9 cellular contexts compared by ENCODE assay signal in genomic region chr2:15941483-15941853, GRCh38. TPM values are rescaled to one million over a fixed set of nuclear protein-coding genes. Genes with fewer than 3 reads are reported as not detected.
DNase-seq lines count a peak whose midpoint lies in the region; ATAC-seq and TF ChIP-seq lines count a peak whose summit lies in the region.
"Had no signal": no experiment of that assay in that cellular context is flagged by ENCODE, and none has a peak within 500 bp of the region (broad histone marks: within the 10 kb centered on the region; RNA-seq: fewer than 3 reads in every experiment).

No MANE protein-coding gene starts in this region.

- H3K36me3 ChIP-seq in lower lobe of right lung = no peaks in the 10 kb centered on the region
- peaks cover 4% of the 10 kb centered on the region for H3K36me3 ChIP-seq in thymus (ENCODE audit: control insufficient read depth, insufficient read depth)

- TF ChIP-seq CTCF in lower lobe of right lung (IDR thresholded peaks at IDR 0.05) = no peak
- TF ChIP-seq CTCF in foreskin fibroblast (IDR thresholded peaks at IDR 0.05; ENCODE audit: low read depth, low read length) = no peak

- H3K27me3 Mint-ChIP-seq in activated T-cell treated with anti-CD3 and anti-CD28 coated beads, Interleukin-2, amount 50 U/mL, for 24 hours = peaks cover 76% of the 10 kb centered on the region
- H3K27me3 Mint-ChIP-seq in activated naive CD8-positive, alpha-beta T cell = peaks cover 25% of the 10 kb centered on the region

- H3K4me1 ChIP-seq in lower lobe of right lung (peaks cover 47% of the 10 kb centered on the region), thymus (ENCODE audit: control insufficient read depth, insufficient read depth, low read length) (peaks cover 14% of the 10 kb centered on the region)

- no peaks in the 10 kb centered on the region for H3K9me3 Mint-ChIP-seq in activated T-cell treated with anti-CD3 and anti-CD28 coated beads, Interleukin-2, amount 50 U/mL, for 24 hours
- no peaks in the 10 kb centered on the region for H3K9me3 Mint-ChIP-seq in activated naive CD8-positive, alpha-beta T cell (ENCODE audit: low read depth)

- H3K9me3 ChIP-seq in lower lobe of right lung (no peaks in the 10 kb centered on the region), thymus (ENCODE audit: control insufficient read depth) (no peaks in the 10 kb centered on the region)

- WGBS in thymus = under 1% methylated on average over 14 of the region's 14 CpGs

- H3K4me3 ChIP-seq in lower lobe of right lung = peak overlapping the region; percentile 57
- H3K4me3 ChIP-seq in thymus (ENCODE audit: low read length) = peak overlapping the region; percentile 36
- no peak overlapping the region for H3K4me3 ChIP-seq in foreskin fibroblast (ENCODE audit: low read depth in 1 of 2, low read length in 2 of 2)

- intact Hi-C loops in lower lobe of right lung (cut with DNase I) = no loop called here

- TF ChIP-seq POLR2A in GM18505 (IDR thresholded peaks at IDR 0.05; ENCODE audit: borderline replicate concordance, extremely low read depth, insufficient read depth, insufficient read length) = no peak

- ATAC-seq in lower lobe of right lung = peak in 1 of 2 donors; percentile 12
- no peak for ATAC-seq in GM18505 (IDR thresholded peaks at IDR 0.05; ENCODE audit: unreplicated experiment)

- peaks cover 43% of the 10 kb centered on the region for H3K27me3 ChIP-seq in lower lobe of right lung (ENCODE audit: low read depth)
- peaks cover 31% of the 10 kb centered on the region for H3K27me3 ChIP-seq in thymus (ENCODE audit: control insufficient read depth, insufficient read depth)

- H3K4me3 Mint-ChIP-seq in activated T-cell treated with anti-CD3 and anti-CD28 coated beads, Interleukin-2, amount 50 U/mL, for 24 hours = peak overlapping the region; percentile 60
- H3K4me3 Mint-ChIP-seq in activated naive CD8-positive, alpha-beta T cell = peak overlapping the region; percentile 78

- H3K36me3 Mint-ChIP-seq in activated T-cell treated with anti-CD3 and anti-CD28 coated beads, Interleukin-2, amount 50 U/mL, for 24 hours (ENCODE audit: low read depth) = no peaks in the 10 kb centered on the region
- H3K36me3 Mint-ChIP-seq in activated naive CD8-positive, alpha-beta T cell = no peaks in the 10 kb centered on the region

- peak; percentile 34 for DNase-seq in activated T-cell treated with anti-CD3 and anti-CD28 coated beads, Interleukin-2, amount 50 U/mL, for 24 hours
- DNase-seq in activated T-cell treated with anti-CD3 and anti-CD28 coated beads, Interleukin-2, amount 50 U/mL, for 1 hour = no peak
- DNase-seq in lower lobe of right lung (no peak), foreskin fibroblast (no peak)
- DNase-seq in activated effector memory CD4-positive, alpha-beta T cell treated with Interleukin-2 at 50 U/mL for 16 hours = no peak
- DNase-seq: DND-41 had no signal

- no peak overlapping the region for H3K27ac Mint-ChIP-seq in activated T-cell treated with anti-CD3 and anti-CD28 coated beads, Interleukin-2, amount 50 U/mL, for 24 hours
- H3K27ac Mint-ChIP-seq in activated naive CD8-positive, alpha-beta T cell = no peak overlapping the region

- H3K27ac ChIP-seq in lower lobe of right lung = no peak overlapping the region
- no peak overlapping the region for H3K27ac ChIP-seq in thymus (ENCODE audit: low read depth)

- H3K4me1 Mint-ChIP-seq in activated T-cell treated with anti-CD3 and anti-CD28 coated beads, Interleukin-2, amount 50 U/mL, for 24 hours (ENCODE audit: low read depth) = peaks cover 38% of the 10 kb centered on the region
- H3K4me1 Mint-ChIP-seq in activated naive CD8-positive, alpha-beta T cell (ENCODE audit: low read depth) = peaks cover 37% of the 10 kb centered on the region

RNA-seq across cellular contexts. Expression of gene MYCN, which starts 1.1 kb away (rescaled TPM):
- 0.68 TPM for total RNA-seq in lower lobe of right lung
- 1.8 TPM for polyA plus RNA-seq in thymus

Comparison
In these comparisons a context has a peak if more than half of its experiments do, and no peak if none do; other contexts are left out.
1. H3K4me3 ChIP-seq: peak in lower lobe of right lung (single experiment) and thymus (single experiment); none in foreskin fibroblast (0 of 2).